Comparison of ENCODE assay signal across 1 cellular context in the genomic region with DNA sequence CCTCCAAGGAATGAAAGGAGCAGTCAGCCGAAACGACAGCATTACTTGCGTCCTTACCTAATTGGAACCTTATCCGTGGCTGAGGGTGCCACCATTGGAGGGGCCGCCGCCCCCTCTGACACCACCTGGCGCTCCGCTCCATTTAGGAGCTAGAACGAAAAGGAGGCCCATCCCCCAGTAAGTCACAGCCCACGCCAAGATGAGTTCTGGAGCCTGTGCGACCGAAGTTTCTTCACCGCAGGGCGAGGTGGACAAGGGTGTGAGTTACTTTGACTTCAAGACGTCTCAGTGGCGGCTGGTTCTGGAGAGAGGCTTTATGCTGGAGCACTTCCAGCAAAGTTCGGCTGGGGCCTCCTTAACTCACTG.
TF ChIP-seq lines count a peak whose summit lies in the region.

No MANE protein-coding gene starts in this region.

TF ChIP-seq in K562, 482 proteins besides CTCF, POLR2A, EP300 and RAD21 (continued from another document and continues in another):
- TF ChIP-seq YY1 (IDR thresholded peaks at IDR 0.05; ENCODE audit: borderline replicate concordance in 1 of 3, control insufficient read depth in 1 of 3, extremely low read depth in 1 of 3, insufficient read depth in 3 of 3, insufficient read length in 1 of 3, insufficient replicate concordance in 2 of 3, low read depth in 1 of 3, low read length in 2 of 3) (peak in 2 of 3 experiments; percentile 25 to 62), KLF10 (CRISPR knock-in tag; IDR thresholded peaks at IDR 0.05) (no peak), SAP30 (IDR thresholded peaks at IDR 0.05; ENCODE audit: borderline replicate concordance, insufficient read depth, low read depth, low read length, poor library complexity, severe bottlenecking) (peak; percentile 81), U2AF2 (optimal IDR thresholded peaks at IDR 0.05; ENCODE audit: low read depth, low read length) (no peak), ZNF134 (CRISPR knock-in tag; conservative IDR thresholded peaks at IDR 0.05) (0 out of 2 replicates have a peak, but pooled peaks have one; percentile 14), BDP1 (IDR thresholded peaks at IDR 0.05; ENCODE audit: insufficient read depth, insufficient read length) (no peak), CHD1 (IDR thresholded peaks at IDR 0.05; ENCODE audit: low read length) (peak; percentile 23), ZBTB7A (IDR thresholded peaks at IDR 0.05; ENCODE audit: borderline replicate concordance, control insufficient read depth, low read depth, low read length) (peak; percentile 65; the same call in 1 of the 2 replicates), CREM (IDR thresholded peaks at IDR 0.05; ENCODE audit: low read depth) (0 out of 2 replicates have a peak, but pooled peaks have one; percentile 17), KAT7 (CRISPR knock-in tag; IDR thresholded peaks at IDR 0.05; ENCODE audit: borderline replicate concordance) (0 out of 2 replicates have a peak, but pooled peaks have one; percentile 54), NFIC (IDR thresholded peaks at IDR 0.05) (peak; percentile 27; the same call in 1 of the 2 replicates), SIN3A (IDR thresholded peaks at IDR 0.05; ENCODE audit: borderline replicate concordance in 2 of 2, control insufficient read depth in 1 of 2, low read depth in 2 of 2, low read length in 2 of 2) (peak in 1 of 2 experiments; percentile 24; a peak in 1 of 4 replicates), MXI1 (IDR thresholded peaks at IDR 0.05; ENCODE audit: low read depth, low read length) (no peak), ZNF239 (CRISPR knock-in tag; IDR thresholded peaks at IDR 0.05) (no peak), EGR1 (conservative IDR thresholded peaks at IDR 0.05) (peak; percentile 63), NFRKB (IDR thresholded peaks at IDR 0.05; ENCODE audit: low read depth) (peak; percentile 6; the same call in 1 of the 2 replicates), SMC3 (conservative IDR thresholded peaks at IDR 0.05; ENCODE audit: insufficient read depth, low read depth, low read length) (no peak), MYC (IDR thresholded peaks at IDR 0.05; ENCODE audit: low read depth, low read length) (no peak), MYC (CRISPR knock-in tag; IDR thresholded peaks at IDR 0.05; ENCODE audit: borderline replicate concordance, low read depth) (0 out of 2 replicates have a peak, but pooled peaks have one; percentile 36)
- TF ChIP-seq, protein P1, sequence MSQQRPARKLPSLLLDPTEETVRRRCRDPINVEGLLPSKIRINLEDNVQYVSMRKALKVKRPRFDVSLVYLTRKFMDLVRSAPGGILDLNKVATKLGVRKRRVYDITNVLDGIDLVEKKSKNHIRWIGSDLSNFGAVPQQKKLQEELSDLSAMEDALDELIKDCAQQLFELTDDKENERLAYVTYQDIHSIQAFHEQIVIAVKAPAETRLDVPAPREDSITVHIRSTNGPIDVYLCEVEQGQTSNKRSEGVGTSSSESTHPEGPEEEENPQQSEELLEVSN (IDR thresholded peaks at IDR 0.05; ENCODE audit: borderline replicate concordance in 1 of 2, extremely low read depth in 1 of 2, insufficient read depth in 1 of 2, insufficient read length in 1 of 2, low read depth in 1 of 2, low read length in 1 of 2, poor library complexity in 1 of 2, severe bottlenecking in 1 of 2), result no peak
- TF ChIP-seq, protein P2, sequence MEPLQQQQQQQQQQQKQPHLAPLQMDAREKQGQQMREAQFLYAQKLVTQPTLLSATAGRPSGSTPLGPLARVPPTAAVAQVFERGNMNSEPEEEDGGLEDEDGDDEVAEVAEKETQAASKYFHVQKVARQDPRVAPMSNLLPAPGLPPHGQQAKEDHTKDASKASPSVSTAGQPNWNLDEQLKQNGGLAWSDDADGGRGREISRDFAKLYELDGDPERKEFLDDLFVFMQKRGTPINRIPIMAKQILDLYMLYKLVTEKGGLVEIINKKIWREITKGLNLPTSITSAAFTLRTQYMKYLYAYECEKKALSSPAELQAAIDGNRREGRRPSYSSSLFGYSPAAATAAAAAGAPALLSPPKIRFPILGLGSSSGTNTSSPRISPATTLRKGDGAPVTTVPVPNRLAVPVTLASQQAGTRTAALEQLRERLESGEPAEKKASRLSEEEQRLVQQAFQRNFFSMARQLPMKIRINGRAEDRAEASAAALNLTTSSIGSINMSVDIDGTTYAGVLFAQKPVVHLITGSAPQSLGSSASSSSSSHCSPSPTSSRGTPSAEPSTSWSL (CRISPR knock-in tag; IDR thresholded peaks at IDR 0.05; ENCODE audit: borderline replicate concordance), result 0 out of 2 replicates have a peak, but pooled peaks have one; percentile 13
- TF ChIP-seq, protein P3, sequence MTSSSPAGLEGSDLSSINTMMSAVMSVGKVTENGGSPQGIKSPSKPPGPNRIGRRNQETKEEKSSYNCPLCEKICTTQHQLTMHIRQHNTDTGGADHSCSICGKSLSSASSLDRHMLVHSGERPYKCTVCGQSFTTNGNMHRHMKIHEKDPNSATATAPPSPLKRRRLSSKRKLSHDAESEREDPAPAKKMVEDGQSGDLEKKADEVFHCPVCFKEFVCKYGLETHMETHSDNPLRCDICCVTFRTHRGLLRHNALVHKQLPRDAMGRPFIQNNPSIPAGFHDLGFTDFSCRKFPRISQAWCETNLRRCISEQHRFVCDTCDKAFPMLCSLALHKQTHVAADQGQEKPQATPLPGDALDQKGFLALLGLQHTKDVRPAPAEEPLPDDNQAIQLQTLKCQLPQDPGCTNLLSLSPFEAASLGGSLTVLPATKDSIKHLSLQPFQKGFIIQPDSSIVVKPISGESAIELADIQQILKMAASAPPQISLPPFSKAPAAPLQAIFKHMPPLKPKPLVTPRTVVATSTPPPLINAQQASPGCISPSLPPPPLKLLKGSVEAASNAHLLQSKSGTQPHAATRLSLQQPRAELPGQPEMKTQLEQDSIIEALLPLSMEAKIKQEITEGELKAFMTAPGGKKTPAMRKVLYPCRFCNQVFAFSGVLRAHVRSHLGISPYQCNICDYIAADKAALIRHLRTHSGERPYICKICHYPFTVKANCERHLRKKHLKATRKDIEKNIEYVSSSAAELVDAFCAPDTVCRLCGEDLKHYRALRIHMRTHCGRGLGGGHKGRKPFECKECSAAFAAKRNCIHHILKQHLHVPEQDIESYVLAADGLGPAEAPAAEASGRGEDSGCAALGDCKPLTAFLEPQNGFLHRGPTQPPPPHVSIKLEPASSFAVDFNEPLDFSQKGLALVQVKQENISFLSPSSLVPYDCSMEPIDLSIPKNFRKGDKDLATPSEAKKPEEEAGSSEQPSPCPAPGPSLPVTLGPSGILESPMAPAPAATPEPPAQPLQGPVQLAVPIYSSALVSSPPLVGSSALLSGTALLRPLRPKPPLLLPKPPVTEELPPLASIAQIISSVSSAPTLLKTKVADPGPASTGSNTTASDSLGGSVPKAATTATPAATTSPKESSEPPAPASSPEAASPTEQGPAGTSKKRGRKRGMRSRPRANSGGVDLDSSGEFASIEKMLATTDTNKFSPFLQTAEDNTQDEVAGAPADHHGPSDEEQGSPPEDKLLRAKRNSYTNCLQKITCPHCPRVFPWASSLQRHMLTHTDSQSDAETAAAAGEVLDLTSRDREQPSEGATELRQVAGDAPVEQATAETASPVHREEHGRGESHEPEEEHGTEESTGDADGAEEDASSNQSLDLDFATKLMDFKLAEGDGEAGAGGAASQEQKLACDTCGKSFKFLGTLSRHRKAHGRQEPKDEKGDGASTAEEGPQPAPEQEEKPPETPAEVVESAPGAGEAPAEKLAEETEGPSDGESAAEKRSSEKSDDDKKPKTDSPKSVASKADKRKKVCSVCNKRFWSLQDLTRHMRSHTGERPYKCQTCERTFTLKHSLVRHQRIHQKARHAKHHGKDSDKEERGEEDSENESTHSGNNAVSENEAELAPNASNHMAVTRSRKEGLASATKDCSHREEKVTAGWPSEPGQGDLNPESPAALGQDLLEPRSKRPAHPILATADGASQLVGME (CRISPR knock-in tag; IDR thresholded peaks at IDR 0.05), result 0 out of 2 replicates have a peak, but pooled peaks have one; percentile 18
- TF ChIP-seq, protein P4, sequence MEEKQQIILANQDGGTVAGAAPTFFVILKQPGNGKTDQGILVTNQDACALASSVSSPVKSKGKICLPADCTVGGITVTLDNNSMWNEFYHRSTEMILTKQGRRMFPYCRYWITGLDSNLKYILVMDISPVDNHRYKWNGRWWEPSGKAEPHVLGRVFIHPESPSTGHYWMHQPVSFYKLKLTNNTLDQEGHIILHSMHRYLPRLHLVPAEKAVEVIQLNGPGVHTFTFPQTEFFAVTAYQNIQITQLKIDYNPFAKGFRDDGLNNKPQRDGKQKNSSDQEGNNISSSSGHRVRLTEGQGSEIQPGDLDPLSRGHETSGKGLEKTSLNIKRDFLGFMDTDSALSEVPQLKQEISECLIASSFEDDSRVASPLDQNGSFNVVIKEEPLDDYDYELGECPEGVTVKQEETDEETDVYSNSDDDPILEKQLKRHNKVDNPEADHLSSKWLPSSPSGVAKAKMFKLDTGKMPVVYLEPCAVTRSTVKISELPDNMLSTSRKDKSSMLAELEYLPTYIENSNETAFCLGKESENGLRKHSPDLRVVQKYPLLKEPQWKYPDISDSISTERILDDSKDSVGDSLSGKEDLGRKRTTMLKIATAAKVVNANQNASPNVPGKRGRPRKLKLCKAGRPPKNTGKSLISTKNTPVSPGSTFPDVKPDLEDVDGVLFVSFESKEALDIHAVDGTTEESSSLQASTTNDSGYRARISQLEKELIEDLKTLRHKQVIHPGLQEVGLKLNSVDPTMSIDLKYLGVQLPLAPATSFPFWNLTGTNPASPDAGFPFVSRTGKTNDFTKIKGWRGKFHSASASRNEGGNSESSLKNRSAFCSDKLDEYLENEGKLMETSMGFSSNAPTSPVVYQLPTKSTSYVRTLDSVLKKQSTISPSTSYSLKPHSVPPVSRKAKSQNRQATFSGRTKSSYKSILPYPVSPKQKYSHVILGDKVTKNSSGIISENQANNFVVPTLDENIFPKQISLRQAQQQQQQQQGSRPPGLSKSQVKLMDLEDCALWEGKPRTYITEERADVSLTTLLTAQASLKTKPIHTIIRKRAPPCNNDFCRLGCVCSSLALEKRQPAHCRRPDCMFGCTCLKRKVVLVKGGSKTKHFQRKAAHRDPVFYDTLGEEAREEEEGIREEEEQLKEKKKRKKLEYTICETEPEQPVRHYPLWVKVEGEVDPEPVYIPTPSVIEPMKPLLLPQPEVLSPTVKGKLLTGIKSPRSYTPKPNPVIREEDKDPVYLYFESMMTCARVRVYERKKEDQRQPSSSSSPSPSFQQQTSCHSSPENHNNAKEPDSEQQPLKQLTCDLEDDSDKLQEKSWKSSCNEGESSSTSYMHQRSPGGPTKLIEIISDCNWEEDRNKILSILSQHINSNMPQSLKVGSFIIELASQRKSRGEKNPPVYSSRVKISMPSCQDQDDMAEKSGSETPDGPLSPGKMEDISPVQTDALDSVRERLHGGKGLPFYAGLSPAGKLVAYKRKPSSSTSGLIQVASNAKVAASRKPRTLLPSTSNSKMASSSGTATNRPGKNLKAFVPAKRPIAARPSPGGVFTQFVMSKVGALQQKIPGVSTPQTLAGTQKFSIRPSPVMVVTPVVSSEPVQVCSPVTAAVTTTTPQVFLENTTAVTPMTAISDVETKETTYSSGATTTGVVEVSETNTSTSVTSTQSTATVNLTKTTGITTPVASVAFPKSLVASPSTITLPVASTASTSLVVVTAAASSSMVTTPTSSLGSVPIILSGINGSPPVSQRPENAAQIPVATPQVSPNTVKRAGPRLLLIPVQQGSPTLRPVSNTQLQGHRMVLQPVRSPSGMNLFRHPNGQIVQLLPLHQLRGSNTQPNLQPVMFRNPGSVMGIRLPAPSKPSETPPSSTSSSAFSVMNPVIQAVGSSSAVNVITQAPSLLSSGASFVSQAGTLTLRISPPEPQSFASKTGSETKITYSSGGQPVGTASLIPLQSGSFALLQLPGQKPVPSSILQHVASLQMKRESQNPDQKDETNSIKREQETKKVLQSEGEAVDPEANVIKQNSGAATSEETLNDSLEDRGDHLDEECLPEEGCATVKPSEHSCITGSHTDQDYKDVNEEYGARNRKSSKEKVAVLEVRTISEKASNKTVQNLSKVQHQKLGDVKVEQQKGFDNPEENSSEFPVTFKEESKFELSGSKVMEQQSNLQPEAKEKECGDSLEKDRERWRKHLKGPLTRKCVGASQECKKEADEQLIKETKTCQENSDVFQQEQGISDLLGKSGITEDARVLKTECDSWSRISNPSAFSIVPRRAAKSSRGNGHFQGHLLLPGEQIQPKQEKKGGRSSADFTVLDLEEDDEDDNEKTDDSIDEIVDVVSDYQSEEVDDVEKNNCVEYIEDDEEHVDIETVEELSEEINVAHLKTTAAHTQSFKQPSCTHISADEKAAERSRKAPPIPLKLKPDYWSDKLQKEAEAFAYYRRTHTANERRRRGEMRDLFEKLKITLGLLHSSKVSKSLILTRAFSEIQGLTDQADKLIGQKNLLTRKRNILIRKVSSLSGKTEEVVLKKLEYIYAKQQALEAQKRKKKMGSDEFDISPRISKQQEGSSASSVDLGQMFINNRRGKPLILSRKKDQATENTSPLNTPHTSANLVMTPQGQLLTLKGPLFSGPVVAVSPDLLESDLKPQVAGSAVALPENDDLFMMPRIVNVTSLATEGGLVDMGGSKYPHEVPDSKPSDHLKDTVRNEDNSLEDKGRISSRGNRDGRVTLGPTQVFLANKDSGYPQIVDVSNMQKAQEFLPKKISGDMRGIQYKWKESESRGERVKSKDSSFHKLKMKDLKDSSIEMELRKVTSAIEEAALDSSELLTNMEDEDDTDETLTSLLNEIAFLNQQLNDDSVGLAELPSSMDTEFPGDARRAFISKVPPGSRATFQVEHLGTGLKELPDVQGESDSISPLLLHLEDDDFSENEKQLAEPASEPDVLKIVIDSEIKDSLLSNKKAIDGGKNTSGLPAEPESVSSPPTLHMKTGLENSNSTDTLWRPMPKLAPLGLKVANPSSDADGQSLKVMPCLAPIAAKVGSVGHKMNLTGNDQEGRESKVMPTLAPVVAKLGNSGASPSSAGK (IDR thresholded peaks at IDR 0.05), result peak; percentile 12; the same call in 1 of the 2 replicates
- TF ChIP-seq, protein P5, sequence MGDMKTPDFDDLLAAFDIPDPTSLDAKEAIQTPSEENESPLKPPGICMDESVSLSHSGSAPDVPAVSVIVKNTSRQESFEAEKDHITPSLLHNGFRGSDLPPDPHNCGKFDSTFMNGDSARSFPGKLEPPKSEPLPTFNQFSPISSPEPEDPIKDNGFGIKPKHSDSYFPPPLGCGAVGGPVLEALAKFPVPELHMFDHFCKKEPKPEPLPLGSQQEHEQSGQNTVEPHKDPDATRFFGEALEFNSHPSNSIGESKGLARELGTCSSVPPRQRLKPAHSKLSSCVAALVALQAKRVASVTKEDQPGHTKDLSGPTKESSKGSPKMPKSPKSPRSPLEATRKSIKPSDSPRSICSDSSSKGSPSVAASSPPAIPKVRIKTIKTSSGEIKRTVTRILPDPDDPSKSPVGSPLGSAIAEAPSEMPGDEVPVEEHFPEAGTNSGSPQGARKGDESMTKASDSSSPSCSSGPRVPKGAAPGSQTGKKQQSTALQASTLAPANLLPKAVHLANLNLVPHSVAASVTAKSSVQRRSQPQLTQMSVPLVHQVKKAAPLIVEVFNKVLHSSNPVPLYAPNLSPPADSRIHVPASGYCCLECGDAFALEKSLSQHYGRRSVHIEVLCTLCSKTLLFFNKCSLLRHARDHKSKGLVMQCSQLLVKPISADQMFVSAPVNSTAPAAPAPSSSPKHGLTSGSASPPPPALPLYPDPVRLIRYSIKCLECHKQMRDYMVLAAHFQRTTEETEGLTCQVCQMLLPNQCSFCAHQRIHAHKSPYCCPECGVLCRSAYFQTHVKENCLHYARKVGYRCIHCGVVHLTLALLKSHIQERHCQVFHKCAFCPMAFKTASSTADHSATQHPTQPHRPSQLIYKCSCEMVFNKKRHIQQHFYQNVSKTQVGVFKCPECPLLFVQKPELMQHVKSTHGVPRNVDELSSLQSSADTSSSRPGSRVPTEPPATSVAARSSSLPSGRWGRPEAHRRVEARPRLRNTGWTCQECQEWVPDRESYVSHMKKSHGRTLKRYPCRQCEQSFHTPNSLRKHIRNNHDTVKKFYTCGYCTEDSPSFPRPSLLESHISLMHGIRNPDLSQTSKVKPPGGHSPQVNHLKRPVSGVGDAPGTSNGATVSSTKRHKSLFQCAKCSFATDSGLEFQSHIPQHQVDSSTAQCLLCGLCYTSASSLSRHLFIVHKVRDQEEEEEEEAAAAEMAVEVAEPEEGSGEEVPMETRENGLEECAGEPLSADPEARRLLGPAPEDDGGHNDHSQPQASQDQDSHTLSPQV (IDR thresholded peaks at IDR 0.05), result 0 out of 2 replicates have a peak, but pooled peaks have one; percentile 16
